Comparison of ENCODE assay signal across 16 cellular contexts in the genomic region with DNA sequence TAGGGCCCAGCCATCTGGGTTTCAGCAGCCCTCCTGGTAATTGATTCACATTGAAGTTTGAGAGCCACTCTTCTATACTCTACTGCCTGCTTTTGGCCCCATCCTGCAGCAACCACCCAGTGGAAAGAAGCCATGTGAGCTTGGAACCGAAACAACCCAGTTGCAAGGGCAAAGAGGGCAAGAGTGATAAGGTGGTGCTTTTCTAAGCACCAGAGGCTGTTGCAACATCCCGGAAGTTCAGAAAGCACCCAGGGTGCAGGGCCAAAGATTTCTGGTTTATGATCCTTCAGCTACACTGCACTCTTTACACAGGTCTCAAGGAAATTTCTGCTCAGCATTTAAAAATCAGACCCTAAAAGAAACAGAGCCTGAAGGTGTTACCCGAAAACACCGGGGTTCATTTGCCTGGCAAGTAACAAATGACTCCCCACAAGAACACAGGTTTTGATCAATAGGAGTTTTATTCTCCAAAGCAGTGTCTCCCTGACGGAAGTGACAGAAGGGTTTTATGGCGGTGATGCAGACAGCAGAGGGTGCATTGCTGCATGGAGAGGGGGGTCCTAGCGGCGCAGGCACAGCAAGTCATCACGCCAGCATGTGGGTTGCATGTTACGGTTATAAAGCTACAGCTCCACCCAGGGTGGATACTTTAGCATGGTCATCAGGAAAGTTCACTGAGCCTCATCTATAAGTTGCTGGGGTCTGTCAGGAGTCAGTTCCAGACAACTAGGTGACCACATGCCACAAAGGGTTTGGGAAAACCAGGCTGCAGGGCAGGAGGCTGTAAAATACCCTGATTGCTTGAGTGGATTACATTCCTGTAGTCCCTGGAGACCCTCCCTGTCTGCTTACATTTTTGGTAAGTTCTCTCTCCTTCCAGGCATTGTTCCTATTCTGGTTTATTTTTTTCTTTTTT. TPM values are rescaled to one million over a fixed set of nuclear protein-coding genes. Genes with fewer than 3 reads are reported as not detected.
DNase-seq lines count a peak whose midpoint lies in the region; ATAC-seq and TF ChIP-seq lines count a peak whose summit lies in the region.
"Had no signal": no experiment of that assay in that cellular context is flagged by ENCODE, and none has a peak within 500 bp of the region (broad histone marks: within the 10 kb centered on the region; RNA-seq: fewer than 3 reads in every experiment).

No MANE protein-coding gene starts in this region.

- peak; percentile 82 for ATAC-seq in Right ventricle myocardium inferior
- peak; percentile 94 for ATAC-seq in body of pancreas
- peak; percentile 77 to 87 for ATAC-seq in lower lobe of right lung
- ATAC-seq: effector memory CD8-positive, alpha-beta T cell; gastroesophageal sphincter had no signal

- no peak for TF ChIP-seq POLR2A in body of pancreas (IDR thresholded peaks at IDR 0.05)

- TF ChIP-seq CTCF in right atrium auricular region (IDR thresholded peaks at IDR 0.05) (no peak), body of pancreas (IDR thresholded peaks at IDR 0.05) (no peak), lower lobe of right lung (IDR thresholded peaks at IDR 0.05) (no peak)

- WGBS in body of pancreas, 2 donors: 59 to 63% methylated on average over 10 of the region's 10 CpGs

- H3K9me3 ChIP-seq in right atrium auricular region (peaks cover 0 to 4% of the 10 kb centered on the region in 2 donors), body of pancreas (no peaks in the 10 kb centered on the region), lower lobe of right lung (no peaks in the 10 kb centered on the region)

- no peak overlapping the region for H3K27ac ChIP-seq in right atrium auricular region
- peak overlapping the region in 3 of 4 donors; percentile 49 to 78 (median 62) for H3K27ac ChIP-seq in body of pancreas
- peak overlapping the region; percentile 14 for H3K27ac ChIP-seq in lower lobe of right lung
- H3K27ac ChIP-seq: gastroesophageal sphincter, KMS-11, PC-9, tibial artery had no signal

- H3K4me1 ChIP-seq in right atrium auricular region (peaks cover 0 to 11% of the 10 kb centered on the region in 2 donors), body of pancreas (peaks cover 11% of the 10 kb centered on the region), lower lobe of right lung (peaks cover 7% of the 10 kb centered on the region)
- H3K4me1 ChIP-seq: gastroesophageal sphincter, tibial artery had no signal

- no peaks in the 10 kb centered on the region for H3K27me3 ChIP-seq in right atrium auricular region
- H3K27me3 ChIP-seq in body of pancreas: no peaks in the 10 kb centered on the region
- no peaks in the 10 kb centered on the region for H3K27me3 ChIP-seq in lower lobe of right lung (ENCODE audit: low read depth)

- H3K4me3 ChIP-seq in right atrium auricular region (no peak overlapping the region), body of pancreas (no peak overlapping the region), lower lobe of right lung (no peak overlapping the region)
- H3K4me3 ChIP-seq: gastroesophageal sphincter, PC-9, tibial artery had no signal

- intact Hi-C loops in Right ventricle myocardium inferior (cut with DNase I) (loop anchor here (2.0 to 10.0 kb wide), 2 partner anchors 36 to 192 kb away; a partner anchor contains a TSS), body of pancreas (cut with DNase I) (loop anchor here (10.0 kb wide), 1 partner anchor 262 kb away; no protein-coding TSS in a partner anchor), lower lobe of right lung (cut with DNase I) (no loop called here)

- DNase-seq in Right ventricle myocardium inferior (ENCODE audit: missing footprints): no peak
- no peak for DNase-seq in right atrium auricular region (ENCODE audit: low spot score)
- DNase-seq in body of pancreas: peak; percentile 75 to 85 (median 82)
- DNase-seq in lower lobe of right lung: no peak
- DNase-seq in stimulated activated CD4-positive, alpha-beta T cell treated with anti-CD3 and anti-CD28 coated beads, Interleukin-15, amount 100 ng/mL, for 24 hours: no peak
- DNase-seq in NCI-H446 (lab: John Stamatoyannopoulos, UW): no peak
- no peak for DNase-seq in activated naive CD4-positive, alpha-beta T cell (lab: John Stamatoyannopoulos, UW)
- DNase-seq in NCI-H526 treated with DMSO at 0.1 percent for 48 hours (lab: John Stamatoyannopoulos, UW): no peak
- DNase-seq: activated CD4-positive, alpha-beta memory T cell treated with anti-CD3 and anti-CD28 coated beads for 36 hours; activated effector memory CD4-positive, alpha-beta T cell treated with anti-CD3 and anti-CD28 coated beads, Interleukin-2, amount 50 U/mL, for 16 hours; effector memory CD8-positive, alpha-beta T cell; PC-9; T1000; tibial artery had no signal

- H3K36me3 ChIP-seq in right atrium auricular region (no peaks in the 10 kb centered on the region), body of pancreas (replicated peaks in 1 of 2; ENCODE audit: insufficient read depth in 1 of 2, low read depth in 2 of 2) (no peaks in the 10 kb centered on the region), lower lobe of right lung (no peaks in the 10 kb centered on the region)
- H3K36me3 ChIP-seq: gastroesophageal sphincter, tibial artery had no signal

RNA-seq across cellular contexts. Expression of a gene that starts 28.8 kb away (rescaled TPM):
- total RNA-seq in Right ventricle myocardium inferior: 4.5 TPM
- total RNA-seq in right atrium auricular region: 1 to 10 TPM; 3.3 to 5.4 TPM
- 10 to 100 TPM; 19.1 to 22.1 TPM for total RNA-seq in body of pancreas
- 21.7 TPM for total RNA-seq in lower lobe of right lung
- total RNA-seq: activated CD4-positive, alpha-beta memory T cell treated with anti-CD3 and anti-CD28 coated beads for 36 hours had no signal

RNA-seq across cellular contexts. Expression of a gene that starts 36.1 kb away (rescaled TPM):
- total RNA-seq in Right ventricle myocardium inferior: 299 TPM
- total RNA-seq in right atrium auricular region: 100 to 1,000 TPM; 174 to 312 TPM
- total RNA-seq in body of pancreas: 10 to 100 TPM; 51.4 to 62.8 TPM
- 172 TPM for total RNA-seq in lower lobe of right lung

RNA-seq across cellular contexts. Expression of a gene that starts 36.3 kb away (rescaled TPM):
- total RNA-seq in Right ventricle myocardium inferior: 6.8 TPM
- total RNA-seq in right atrium auricular region: 10 to 100 TPM in 1 of 2 donors, 1 to 10 TPM in 1; 8.1 to 11.1 TPM
- total RNA-seq in body of pancreas: 10 to 100 TPM; 12.5 to 52.4 TPM
- total RNA-seq in lower lobe of right lung: 11.6 TPM

Comparison
In these comparisons a context has a peak if more than half of its experiments do, and no peak if none do; other contexts are left out.
1. DNase-seq: peak in body of pancreas (4 of 4); none in Right ventricle myocardium inferior (single experiment), right atrium auricular region (single experiment), lower lobe of right lung (single experiment), stimulated activated CD4-positive, alpha-beta T cell treated with anti-CD3 and anti-CD28 coated beads, Interleukin-15, amount 100 ng/mL, for 24 hours (single experiment), NCI-H446 (0 of 2), activated naive CD4-positive, alpha-beta T cell (0 of 4) and NCI-H526 treated with DMSO at 0.1 percent for 48 hours (single experiment).
2. H3K27ac ChIP-seq: peak in body of pancreas (3 of 4) and lower lobe of right lung (single experiment); none in right atrium auricular region (0 of 2).
3. Peak in every context shown above with its lines, with median percentiles within 50 percentile points of each other: ATAC-seq.